In genomic region chr10:71887767-71888166, GRCh38 we compare ENCODE assay signal across 1 cellular context.
TF ChIP-seq lines count a peak whose summit lies in the region.

No MANE protein-coding gene starts in this region.

TF ChIP-seq in GM12878, 131 proteins besides CTCF, POLR2A, EP300 and RAD21 (continued from another document):
- TF ChIP-seq NKRF (conservative IDR thresholded peaks at IDR 0.05) = no peak
- TF ChIP-seq ATF2 (IDR thresholded peaks at IDR 0.05; ENCODE audit: low read length) = no peak
- no peak for TF ChIP-seq HDAC2 (IDR thresholded peaks at IDR 0.05)
- TF ChIP-seq MEF2B (IDR thresholded peaks at IDR 0.05; ENCODE audit: partially characterized antibody, poor library complexity, severe bottlenecking) = no peak
- no peak for TF ChIP-seq RBBP5 (conservative IDR thresholded peaks at IDR 0.05)
- no peak for TF ChIP-seq BMI1 (IDR thresholded peaks at IDR 0.05; ENCODE audit: borderline replicate concordance)
- TF ChIP-seq SIN3A (IDR thresholded peaks at IDR 0.05; ENCODE audit: low read depth, low read length) = no peak
- TF ChIP-seq ZBTB33 (IDR thresholded peaks at IDR 0.05) = no peak
- no peak for TF ChIP-seq SMAD5 (IDR thresholded peaks at IDR 0.05; ENCODE audit: low read depth)
